25 cellular contexts compared by ENCODE assay signal in the genomic region with DNA sequence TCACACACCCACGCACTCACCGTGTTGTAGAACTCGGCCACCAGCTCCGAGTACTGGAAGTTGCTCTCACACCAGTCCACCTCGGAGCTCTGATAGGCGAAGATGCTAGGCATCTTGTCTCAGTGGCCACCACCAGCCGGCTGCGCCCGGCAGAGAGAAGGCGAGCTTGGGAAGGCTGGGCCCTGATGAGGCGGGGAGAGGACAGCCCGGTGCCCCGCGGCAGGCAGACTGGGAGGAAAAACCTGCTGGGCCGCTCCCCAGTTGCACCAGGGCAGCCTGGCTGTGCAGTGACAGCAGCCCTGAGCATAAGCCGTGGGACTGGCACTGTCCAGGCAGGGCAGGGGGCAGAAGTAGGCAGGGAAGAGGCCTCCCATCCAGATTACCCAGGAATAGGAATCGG. TPM values are rescaled to one million over a fixed set of nuclear protein-coding genes. Genes with fewer than 3 reads are reported as not detected.
A peak's percentile ranks its signal among the peaks of the same experiment; 100 is the strongest.
DNase-seq lines count a peak whose midpoint lies in the region; ATAC-seq, FAIRE-seq and TF ChIP-seq lines count a peak whose summit lies in the region.
"Had no signal": no experiment of that assay in that cellular context is flagged by ENCODE, and none has a peak within 500 bp of the region (broad histone marks: within the 10 kb centered on the region; RNA-seq: fewer than 3 reads in every experiment).

A gene with protein sequence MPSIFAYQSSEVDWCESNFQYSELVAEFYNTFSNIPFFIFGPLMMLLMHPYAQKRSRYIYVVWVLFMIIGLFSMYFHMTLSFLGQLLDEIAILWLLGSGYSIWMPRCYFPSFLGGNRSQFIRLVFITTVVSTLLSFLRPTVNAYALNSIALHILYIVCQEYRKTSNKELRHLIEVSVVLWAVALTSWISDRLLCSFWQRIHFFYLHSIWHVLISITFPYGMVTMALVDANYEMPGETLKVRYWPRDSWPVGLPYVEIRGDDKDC (minus strand): TSS at position 174 of the 400 bp plus-strand sequence. CDS start 61 bp downstream, at position 113.

- H3K9ac ChIP-seq in H1 (replicated peaks in 1 of 4; ENCODE audit: extremely low read depth in 1 of 4, low read depth in 3 of 4, low read length in 3 of 4) (no peak within 1 kb of the TSS), trophoblast cell (ENCODE audit: low read length) (no peak within 1 kb of the TSS)
- H3K9ac ChIP-seq: KMS-11, SK-N-SH had no signal

- POLR2A ChIA-PET in MCF 10A (lab: Yijun Ruan, JAX), result no interaction called here
- POLR2A ChIA-PET in H1 (lab: Charles Lee; ENCODE audit: partially characterized antibody), result no interaction called here

- H2BK20ac ChIP-seq in H1 (ENCODE audit: low read length), result no peak within 1 kb of the TSS

- H2AFZ ChIP-seq in H1 (ENCODE audit: low read length) (0 out of 2 replicates have a peak within 1 kb of the TSS, but pooled peaks have one; percentile 32), trophoblast cell (ENCODE audit: insufficient read depth, low read length, poor library complexity) (no peak within 1 kb of the TSS)

- intact Hi-C loops in MCF 10A (cut with micrococcal nuclease), result no loop called here

- H3K4me1 Mint-ChIP-seq in MCF 10A (ENCODE audit: insufficient read depth, unreplicated experiment), result no peaks in the 10 kb centered on the region
- H3K4me1 Mint-ChIP-seq: CD8-positive, alpha-beta memory T cell; H9 had no signal

- H3K4me2 ChIP-seq in H1 (ENCODE audit: insufficient read depth in 1 of 2, low read depth in 2 of 2, low read length in 2 of 2), result no peak within 1 kb of the TSS
- no peak within 1 kb of the TSS for H3K4me2 ChIP-seq in trophoblast cell (ENCODE audit: low read length)
- H3K4me2 ChIP-seq: KMS-11, SK-N-SH had no signal

- H3K27me3 Mint-ChIP-seq in MCF 10A (ENCODE audit: insufficient read depth, unreplicated experiment), result no peaks in the 10 kb centered on the region
- H3K27me3 Mint-ChIP-seq: CD8-positive, alpha-beta memory T cell had no signal

- no peak within 1 kb of the TSS for H3K27ac ChIP-seq in H1 (ENCODE audit: low read depth, low read length)
- H3K27ac ChIP-seq in trophoblast cell (ENCODE audit: low read depth, low read length), result no peak within 1 kb of the TSS
- H3K27ac ChIP-seq: HL-60, KMS-11, RWPE1 had no signal

- H3K56ac ChIP-seq in H1 (replicated peaks; ENCODE audit: insufficient read length, low read depth, low read length), result no peak within 1 kb of the TSS

- no peak within 1 kb of the TSS for H3K14ac ChIP-seq in H1 (ENCODE audit: insufficient read length)
- H3K14ac ChIP-seq in trophoblast cell (ENCODE audit: low read length), result no peak within 1 kb of the TSS

- H3K36me3 ChIP-seq in H1 (ENCODE audit: control insufficient read depth in 2 of 4, insufficient read depth in 4 of 4, low read length in 3 of 4) (no peaks in the 10 kb centered on the region), trophoblast cell (ENCODE audit: control insufficient read depth in 1 of 2, insufficient read depth in 2 of 2, low read length in 2 of 2) (no peaks in the 10 kb centered on the region)

- TF ChIP-seq EP300 in H1 (IDR thresholded peaks at IDR 0.05; ENCODE audit: borderline replicate concordance in 1 of 2, low read depth in 2 of 2, low read length in 2 of 2), result no peak

- CTCF ChIA-PET in MCF 10A (lab: Yijun Ruan, JAX) (no interaction called here), H1 (lab: Charles Lee; ENCODE audit: partially characterized antibody) (interaction anchor here (0.9 to 1.8 kb wide), 2 partner anchors 21 to 148 kb away, joined by 3 to 5 read pairs; a partner anchor contains a TSS)

- H3K4me3 Mint-ChIP-seq in MCF 10A (ENCODE audit: unreplicated experiment), result no peak within 1 kb of the TSS
- H3K4me3 Mint-ChIP-seq: CD8-positive, alpha-beta memory T cell; H9; HFFc6 had no signal

- no peak for TF ChIP-seq POLR2A in H1 (IDR thresholded peaks at IDR 0.05; ENCODE audit: control extremely low read depth in 1 of 2, low read depth in 2 of 2, low read length in 2 of 2)

- H4K12ac ChIP-seq in trophoblast cell (ENCODE audit: low read depth, low read length), result no peak within 1 kb of the TSS

- no peak for TF ChIP-seq RAD21 in H1 (IDR thresholded peaks at IDR 0.05 in 1 of 2, conservative IDR thresholded peaks at IDR 0.05 in 1 of 2; ENCODE audit: low read depth in 2 of 2, low read length in 2 of 2)

- H2AK5ac ChIP-seq in H1 (ENCODE audit: low read depth, low read length) (no peak within 1 kb of the TSS), trophoblast cell (ENCODE audit: low read length) (no peak within 1 kb of the TSS)

- no peaks in the 10 kb centered on the region for H3K36me3 Mint-ChIP-seq in MCF 10A (ENCODE audit: insufficient read depth, unreplicated experiment)
- H3K36me3 Mint-ChIP-seq: CD8-positive, alpha-beta memory T cell had no signal

- H3K4me3 ChIP-seq in H1 (ENCODE audit: extremely low read depth in 1 of 4, insufficient read depth in 2 of 4, low read depth in 3 of 4, low read length in 4 of 4), result no peak within 1 kb of the TSS
- H3K4me3 ChIP-seq in trophoblast cell (ENCODE audit: low read depth, low read length), result no peak within 1 kb of the TSS

- BruUV-seq in MCF 10A (replicated peaks; lab: Mats Ljungman, UMichigan), result no TSS peak

- H4K91ac ChIP-seq in H1 (replicated peaks; ENCODE audit: insufficient read length, low read length) (no peak within 1 kb of the TSS), trophoblast cell (ENCODE audit: low read depth, low read length) (no peak within 1 kb of the TSS)

- H3K18ac ChIP-seq in H1 (ENCODE audit: extremely low read depth, low read length), result no peak within 1 kb of the TSS
- no peak within 1 kb of the TSS for H3K18ac ChIP-seq in trophoblast cell (ENCODE audit: low read length)

- in situ Hi-C loops in T47D (cut with HindIII; ENCODE audit: low pct_unique_long_range_greater_than_20kb, low sequenced_read_pairs), result no loop called here
- in situ Hi-C loops in ACHN (cut with HindIII; ENCODE audit: low pct_ligation_motif_present, low pct_unique_long_range_greater_than_20kb, low sequenced_read_pairs), result no loop called here

- no peak within 1 kb of the TSS for H4K5ac ChIP-seq in H1 (ENCODE audit: insufficient read length, low read depth, low read length)

- DNase-seq in T47D (ENCODE audit: low read depth in 1 of 2, low spot score in 1 of 2) (peak; percentile 57 to 85), MCF 10A (ENCODE audit: unreplicated experiment) (no peak), H1 (ENCODE audit: low read depth in 1 of 2, low spot score in 2 of 2) (no peak), trophoblast cell (peak; percentile 56 to 76), ACHN (no peak), NCI-H2081 treated with DMSO at 0.1 percent for 48 hours (lab: John Stamatoyannopoulos, UW) (no peak)
- DNase-seq: 8988T; AML-193; C1 segment of cervical spinal cord; CD8-positive, alpha-beta memory T cell; DMS79; H9; HFFc6; NCI-H1417; NCI-H1694 treated with DMSO at 0.1 percent for 48 hours; NCI-H446; NCI-H526; SIG-M5; SK-N-SH had no signal

- H3K79me2 ChIP-seq in H1 (ENCODE audit: control insufficient read depth in 1 of 2, insufficient read depth in 2 of 2, low read length in 2 of 2) (no peaks in the 10 kb centered on the region), trophoblast cell (ENCODE audit: control insufficient read depth, insufficient read depth, low read length, poor library complexity) (no peaks in the 10 kb centered on the region)

- H3K79me1 ChIP-seq in H1 (ENCODE audit: low read depth, low read length) (no peaks in the 10 kb centered on the region), trophoblast cell (ENCODE audit: low read length) (no peaks in the 10 kb centered on the region)

- no peak for FAIRE-seq in H1 (lab: Jason Lieb, UNC)

- H3K27me3 ChIP-seq in H1 (replicated peaks in 1 of 4; ENCODE audit: control insufficient read depth in 3 of 4, extremely low read depth in 1 of 4, insufficient read depth in 3 of 4, low read length in 3 of 4) (no peaks in the 10 kb centered on the region), trophoblast cell (ENCODE audit: insufficient read depth, low read length) (no peaks in the 10 kb centered on the region)

- H2BK15ac ChIP-seq in H1 (ENCODE audit: low read length), result no peak within 1 kb of the TSS

- TF ChIP-seq CTCF in MCF 10A (IDR thresholded peaks at IDR 0.05; ENCODE audit: unreplicated experiment), result no peak
- TF ChIP-seq CTCF in H1 (IDR thresholded peaks at IDR 0.05; ENCODE audit: control extremely low read depth in 1 of 3, insufficient read depth in 1 of 3, low read depth in 1 of 3, low read length in 3 of 3), result no peak

- H3K9me3 ChIP-seq in H1 (ENCODE audit: insufficient read depth in 2 of 2, low read depth in 1 of 2, low read length in 1 of 2), result no peaks in the 10 kb centered on the region; a peak in 2 of 4 replicates
- peaks cover 9% of the 10 kb centered on the region for H3K9me3 ChIP-seq in trophoblast cell (ENCODE audit: insufficient read depth, low read depth, low read length)
- H3K9me3 ChIP-seq: SK-N-SH had no signal

- H3K4me1 ChIP-seq in H1 (replicated peaks in 1 of 4; ENCODE audit: control insufficient read depth in 3 of 4, insufficient read depth in 4 of 4, low read length in 3 of 4), result no peaks in the 10 kb centered on the region
- no peaks in the 10 kb centered on the region for H3K4me1 ChIP-seq in trophoblast cell (ENCODE audit: control insufficient read depth in 1 of 2, insufficient read depth in 2 of 2, low read length in 2 of 2)

- no peaks in the 10 kb centered on the region for H4K20me1 ChIP-seq in H1 (replicated peaks in 1 of 2; ENCODE audit: control insufficient read depth in 1 of 2, insufficient read depth in 2 of 2, low read length in 2 of 2)

- no peaks in the 10 kb centered on the region for H3K9me3 Mint-ChIP-seq in MCF 10A (ENCODE audit: unreplicated experiment)
- H3K9me3 Mint-ChIP-seq: CD8-positive, alpha-beta memory T cell; HFFc6 had no signal

- H3K23me2 ChIP-seq in H1 (ENCODE audit: low read depth, low read length), result no peaks in the 10 kb centered on the region

- H2BK12ac ChIP-seq in H1 (ENCODE audit: low read depth, low read length) (no peak within 1 kb of the TSS), trophoblast cell (ENCODE audit: low read length) (no peak within 1 kb of the TSS)

- no peak within 1 kb of the TSS for H3K27ac Mint-ChIP-seq in MCF 10A (ENCODE audit: low read depth, unreplicated experiment)
- H3K27ac Mint-ChIP-seq: HFFc6 had no signal

- H3K4ac ChIP-seq in H1 (replicated peaks; ENCODE audit: insufficient read length, low read depth, low read length) (no peak within 1 kb of the TSS), trophoblast cell (ENCODE audit: low read depth, low read length) (no peak within 1 kb of the TSS)

- no peak within 1 kb of the TSS for H2BK120ac ChIP-seq in H1 (replicated peaks; ENCODE audit: low read depth, low read length)
- no peak within 1 kb of the TSS for H2BK120ac ChIP-seq in trophoblast cell (ENCODE audit: insufficient read depth, low read length, poor library complexity)

- H3K23ac ChIP-seq in H1 (ENCODE audit: insufficient read length) (no peak within 1 kb of the TSS), trophoblast cell (ENCODE audit: low read length) (no peak within 1 kb of the TSS)

- 86% methylated on average over 14 of the region's 17 CpGs; no CpG with 5 or more reads in 1 of the 2 experiments for WGBS in H1 (ENCODE audit: extremely low coverage in 1 of 2, insufficient coverage in 1 of 2, insufficient read length in 1 of 2, insufficient replicate concordance in 2 of 2, low coverage in 1 of 2, low lambda C conversion rate in 2 of 2, missing lambda C conversion rate in 1 of 2), 2 experiments
- WGBS in trophoblast cell (ENCODE audit: extremely low coverage, insufficient coverage, insufficient read length), result no CpG with 5 or more reads among the region's 17 CpGs

- H2BK5ac ChIP-seq in H1 (ENCODE audit: low read depth, low read length) (no peak within 1 kb of the TSS), trophoblast cell (ENCODE audit: low read depth, low read length, poor library complexity) (no peak within 1 kb of the TSS)

- H4K8ac ChIP-seq in H1 (ENCODE audit: extremely low read depth, insufficient read depth, low read length) (peak within 1 kb of the TSS; percentile 35; the same call in 1 of the 2 replicates), trophoblast cell (ENCODE audit: low read depth, low read length) (no peak within 1 kb of the TSS)

- no peak for ATAC-seq in HG03521 (IDR thresholded peaks at IDR 0.05; ENCODE audit: unreplicated experiment)

RNA-seq across cellular contexts. Expression of the gene that starts here (rescaled TPM):
- not detected in 2 replicates for total RNA-seq in MCF 10A (2022)
- not detected in 2 replicates for total RNA-seq in H1 (2021; fragmentation: NEBNext Ultra II Directional; extraction: Animal tissue kit (Norgen Biotek cat#: 25700))
- polyA plus RNA-seq in H1 (2011; rRNA removed), result 0.05 TPM in 1 of 2 replicates, not detected in the other
- not detected for polyA plus RNA-seq in H1 (2011; cell fraction: cytosol; rRNA removed)
- polyA plus RNA-seq in H1 (2011; cell fraction: nucleus; rRNA removed), result not detected
- not detected in 4 replicates for polyA plus RNA-seq in H1 (2012, experiment 1 of 2)
- polyA plus RNA-seq in H1 (2012, experiment 2 of 2), result not detected
- not detected for polyA plus RNA-seq in H1 (2013, experiment 1 of 2)
- polyA plus RNA-seq in H1 (2013, experiment 2 of 2), result not detected
- polyA minus RNA-seq in H1 (2011; rRNA and poly(A)+ RNA removed), result not detected in 2 replicates
- polyA minus RNA-seq in H1 (2011; cell fraction: cytosol; rRNA and poly(A)+ RNA removed), result not detected
- polyA minus RNA-seq in H1 (2011; cell fraction: nucleus; rRNA and poly(A)+ RNA removed), result not detected
- 0.18 and 0.21 TPM in 2 replicates for polyA plus RNA-seq in trophoblast cell (2013)
- total RNA-seq: CD8-positive, alpha-beta memory T cell; H9; HFFc6; HT-29 had no signal
- polyA plus RNA-seq: AG04450, SK-N-SH had no signal

Comparison
In these comparisons a context has a peak if more than half of its experiments do, and no peak if none do; other contexts are left out.
1. DNase-seq: peak in T47D (2 of 2) and trophoblast cell (2 of 2); none in MCF 10A (single experiment), H1 (0 of 2), ACHN (single experiment) and NCI-H2081 treated with DMSO at 0.1 percent for 48 hours (single experiment).